8 cellular contexts compared by ENCODE assay signal in genomic region chr7:100825760-100826545, GRCh38. TPM values are rescaled to one million over a fixed set of nuclear protein-coding genes. Genes with fewer than 3 reads are reported as not detected.
DNase-seq lines count a peak whose midpoint lies in the region; ATAC-seq and TF ChIP-seq lines count a peak whose summit lies in the region.

No MANE protein-coding gene starts in this region.

- H3K27ac ChIP-seq in RWPE2 (ENCODE audit: poor library complexity, severe bottlenecking), result peak overlapping the region; percentile 80
- H3K27ac ChIP-seq in parathyroid adenoma, result peak overlapping the region; percentile 22

- H3K27ac Mint-ChIP-seq in activated CD8-positive, alpha-beta T cell treated with anti-CD3 and anti-CD28 coated beads for 36 hours, result no peak overlapping the region
- H3K27ac Mint-ChIP-seq in activated CD8-positive, alpha-beta T cell treated with anti-CD3 and anti-CD28 coated beads, Interleukin-2, amount 10 ng/mL, durations not matched to agents 7 days and 5 days, result no peak overlapping the region

- H3K4me1 Mint-ChIP-seq in activated CD8-positive, alpha-beta T cell treated with anti-CD3 and anti-CD28 coated beads for 36 hours (ENCODE audit: low read depth), result peaks cover 17% of the 10 kb centered on the region
- H3K4me1 Mint-ChIP-seq in activated CD8-positive, alpha-beta T cell treated with anti-CD3 and anti-CD28 coated beads, Interleukin-2, amount 10 ng/mL, durations not matched to agents 7 days and 5 days (ENCODE audit: low read depth), result peaks cover 25% of the 10 kb centered on the region

- H2AFZ ChIP-seq in parathyroid adenoma, result peak overlapping the region; percentile 85

- H3K27me3 Mint-ChIP-seq in activated CD8-positive, alpha-beta T cell treated with anti-CD3 and anti-CD28 coated beads for 36 hours, result peaks cover 33% of the 10 kb centered on the region
- peaks cover 38% of the 10 kb centered on the region for H3K27me3 Mint-ChIP-seq in activated CD8-positive, alpha-beta T cell treated with anti-CD3 and anti-CD28 coated beads, Interleukin-2, amount 10 ng/mL, durations not matched to agents 7 days and 5 days (ENCODE audit: low read depth)

- H3K4me2 ChIP-seq in parathyroid adenoma (ENCODE audit: low read length), result peak overlapping the region; percentile 93

- no peak overlapping the region for H3K9ac ChIP-seq in parathyroid adenoma

- H3K9me3 ChIP-seq in RWPE2 (ENCODE audit: severe bottlenecking) (no peaks in the 10 kb centered on the region), parathyroid adenoma (ENCODE audit: control insufficient read depth, low read length) (no peaks in the 10 kb centered on the region)

- H3K36me3 ChIP-seq in RWPE2 (ENCODE audit: low read depth) (peaks cover 41% of the 10 kb centered on the region), parathyroid adenoma (ENCODE audit: control insufficient read depth, insufficient read depth, low read length) (no peaks in the 10 kb centered on the region)

- no peak for TF ChIP-seq CTCF in activated CD8-positive, alpha-beta T cell treated with anti-CD3 and anti-CD28 coated beads for 36 hours (IDR thresholded peaks at IDR 0.05)
- TF ChIP-seq CTCF in RWPE2 (IDR thresholded peaks at IDR 0.05; ENCODE audit: poor library complexity, severe bottlenecking) (peak; percentile 34), parathyroid adenoma (IDR thresholded peaks at IDR 0.05) (no peak)

- intact Hi-C loops in activated CD8-positive, alpha-beta T cell treated with anti-CD3 and anti-CD28 coated beads for 36 hours (cut with micrococcal nuclease), result no loop called here

- no peaks in the 10 kb centered on the region for H3K36me3 Mint-ChIP-seq in activated CD8-positive, alpha-beta T cell treated with anti-CD3 and anti-CD28 coated beads for 36 hours (ENCODE audit: low read depth)
- no peaks in the 10 kb centered on the region for H3K36me3 Mint-ChIP-seq in activated CD8-positive, alpha-beta T cell treated with anti-CD3 and anti-CD28 coated beads, Interleukin-2, amount 10 ng/mL, durations not matched to agents 7 days and 5 days (ENCODE audit: low read depth)

- peak overlapping the region; percentile 42 for H3K4me3 Mint-ChIP-seq in activated CD8-positive, alpha-beta T cell treated with anti-CD3 and anti-CD28 coated beads for 36 hours
- H3K4me3 Mint-ChIP-seq in activated CD8-positive, alpha-beta T cell treated with anti-CD3 and anti-CD28 coated beads, Interleukin-2, amount 10 ng/mL, durations not matched to agents 7 days and 5 days, result no peak overlapping the region

- peak overlapping the region; percentile 97 for H3K4me3 ChIP-seq in RWPE2 (ENCODE audit: severe bottlenecking)
- H3K4me3 ChIP-seq in parathyroid adenoma (ENCODE audit: low read depth, low read length), result peak overlapping the region; percentile 80

- H3K27me3 ChIP-seq in RWPE2 (ENCODE audit: insufficient read depth, poor library complexity, severe bottlenecking) (no peaks in the 10 kb centered on the region), parathyroid adenoma (ENCODE audit: control insufficient read depth, insufficient read depth, low read length) (no peaks in the 10 kb centered on the region)

- CTCF ChIA-PET in activated CD8-positive, alpha-beta T cell treated with anti-CD3 and anti-CD28 coated beads for 36 hours (lab: Charles Lee), result interaction anchor here (0.7 kb wide), 1 partner anchor 318 kb away, joined by 3 read pairs; no protein-coding TSS in a partner anchor
- CTCF ChIA-PET in activated CD8-positive, alpha-beta T cell treated with anti-CD3 and anti-CD28 coated beads, Interleukin-2, amount 10 ng/mL, durations not matched to agents 7 days and 5 days (lab: Charles Lee), result interaction anchor here (0.8 kb wide), 1 partner anchor 27 kb away, joined by 3 read pairs; the partner anchor contains the start of gene SLC12A9

- no peaks in the 10 kb centered on the region for H3K79me2 ChIP-seq in parathyroid adenoma

- POLR2A ChIA-PET in activated CD8-positive, alpha-beta T cell treated with anti-CD3 and anti-CD28 coated beads for 36 hours (lab: Charles Lee), result interaction anchor here (0.7 to 1.0 kb wide), 2 partner anchors 9 to 37 kb away, joined by 3 read pairs; no protein-coding TSS in a partner anchor
- POLR2A ChIA-PET in activated CD8-positive, alpha-beta T cell treated with anti-CD3 and anti-CD28 coated beads, Interleukin-2, amount 10 ng/mL, durations not matched to agents 7 days and 5 days (lab: Charles Lee), result no interaction called here

- DNase-seq in activated CD8-positive, alpha-beta T cell treated with anti-CD3 and anti-CD28 coated beads for 36 hours, result no peak
- no peak for DNase-seq in activated CD8-positive, alpha-beta T cell treated with anti-CD3 and anti-CD28 coated beads, Interleukin-2, amount 10 ng/mL, durations not matched to agents 7 days and 5 days
- DNase-seq in RWPE2 (ENCODE audit: low spot score) (no peak), fibroblast of gingiva (ENCODE audit: low read depth) (peak; percentile 59), H4 (ENCODE audit: low spot score) (no peak), putamen (ENCODE audit: low spot score) (no peak), SHP77 (lab: John Stamatoyannopoulos, UW) (no peak)

- no peak for ATAC-seq in activated CD8-positive, alpha-beta T cell treated with anti-CD3 and anti-CD28 coated beads for 36 hours
- ATAC-seq in activated CD8-positive, alpha-beta T cell treated with anti-CD3 and anti-CD28 coated beads, Interleukin-2, amount 10 ng/mL, durations not matched to agents 7 days and 5 days, result no peak
- peak; percentile 17; the same call in 1 of the 3 replicates for ATAC-seq in RWPE2 (ENCODE audit: low read depth)

- H3K4me1 ChIP-seq in RWPE2 (ENCODE audit: insufficient read depth, poor library complexity, severe bottlenecking), result no peaks in the 10 kb centered on the region
- no peaks in the 10 kb centered on the region for H3K4me1 ChIP-seq in parathyroid adenoma

- H3K9me3 Mint-ChIP-seq in activated CD8-positive, alpha-beta T cell treated with anti-CD3 and anti-CD28 coated beads for 36 hours, result no peaks in the 10 kb centered on the region
- H3K9me3 Mint-ChIP-seq in activated CD8-positive, alpha-beta T cell treated with anti-CD3 and anti-CD28 coated beads, Interleukin-2, amount 10 ng/mL, durations not matched to agents 7 days and 5 days (ENCODE audit: insufficient read depth), result no peaks in the 10 kb centered on the region

RNA-seq across cellular contexts. Expression of gene EPHB4, which starts 1.4 kb away (rescaled TPM):
- 1 to 10 TPM; 4.8 to 5.8 TPM for total RNA-seq in activated CD8-positive, alpha-beta T cell treated with anti-CD3 and anti-CD28 coated beads for 36 hours
- total RNA-seq in activated CD8-positive, alpha-beta T cell treated with anti-CD3 and anti-CD28 coated beads, Interleukin-2, amount 10 ng/mL, durations not matched to agents 7 days and 5 days, result 1 to 10 TPM; 1.5 to 1.9 TPM
- 29.9 and 37.1 TPM in 2 replicates for total RNA-seq in H4 (2014; rRNA removed; shearing (Covaris generic))

RNA-seq across cellular contexts. Expression of gene SLC12A9, which starts 26.6 kb away (rescaled TPM):
- total RNA-seq in activated CD8-positive, alpha-beta T cell treated with anti-CD3 and anti-CD28 coated beads for 36 hours, result 10 to 100 TPM; 10.2 to 11.3 TPM
- 10 to 100 TPM; 28.3 to 29.5 TPM for total RNA-seq in activated CD8-positive, alpha-beta T cell treated with anti-CD3 and anti-CD28 coated beads, Interleukin-2, amount 10 ng/mL, durations not matched to agents 7 days and 5 days
- 4.9 and 5.6 TPM in 2 replicates for total RNA-seq in H4 (2014; rRNA removed; shearing (Covaris generic))

RNA-seq across cellular contexts. Expression of gene TRIP6, which starts 41.2 kb away (rescaled TPM):
- total RNA-seq in activated CD8-positive, alpha-beta T cell treated with anti-CD3 and anti-CD28 coated beads for 36 hours, result 10 to 100 TPM; 27.5 to 28.4 TPM
- 10 to 100 TPM; 25.5 to 28.6 TPM for total RNA-seq in activated CD8-positive, alpha-beta T cell treated with anti-CD3 and anti-CD28 coated beads, Interleukin-2, amount 10 ng/mL, durations not matched to agents 7 days and 5 days
- total RNA-seq in H4 (2014; rRNA removed; shearing (Covaris generic)), result 78.5 and 95.5 TPM in 2 replicates

RNA-seq across cellular contexts. Expression of gene SRRT, which starts 49.0 kb away (rescaled TPM):
- total RNA-seq in activated CD8-positive, alpha-beta T cell treated with anti-CD3 and anti-CD28 coated beads for 36 hours, result 100 to 1,000 TPM; 211 to 239 TPM
- 100 to 1,000 TPM; 273 to 292 TPM for total RNA-seq in activated CD8-positive, alpha-beta T cell treated with anti-CD3 and anti-CD28 coated beads, Interleukin-2, amount 10 ng/mL, durations not matched to agents 7 days and 5 days
- total RNA-seq in H4 (2014; rRNA removed; shearing (Covaris generic)), result 44.3 and 46.8 TPM in 2 replicates
